In the genomic region with DNA sequence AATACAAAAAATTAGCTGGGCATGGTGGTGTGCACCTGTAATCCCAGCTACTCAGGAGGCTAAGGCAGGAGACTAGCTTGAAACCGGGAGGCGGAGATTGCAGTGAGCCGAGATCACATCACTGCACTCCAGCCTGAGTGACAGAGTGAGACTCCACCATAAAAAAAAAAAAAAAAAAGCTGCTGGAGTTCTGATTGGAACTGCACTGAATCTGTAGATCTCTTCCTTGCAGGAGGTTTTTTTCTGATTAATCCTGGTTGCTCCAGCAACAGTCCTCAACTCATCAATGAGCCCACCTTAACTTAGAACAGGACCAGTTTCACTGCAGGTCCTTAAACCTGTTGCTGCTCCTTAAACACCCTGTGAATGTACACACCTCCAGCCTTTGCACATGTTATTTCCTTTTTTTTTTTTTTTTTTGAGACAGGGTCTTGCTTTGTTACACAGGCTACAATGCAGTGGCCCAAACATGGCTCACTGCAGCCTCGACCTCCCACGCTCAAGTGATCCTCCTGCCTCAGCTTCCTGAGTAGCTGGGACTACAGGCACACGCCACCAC, we compare ENCODE assay signal across 9 cellular contexts. TPM values are rescaled to one million over a fixed set of nuclear protein-coding genes. Genes with fewer than 3 reads are reported as not detected.
DNase-seq lines count a peak whose midpoint lies in the region; ATAC-seq, FAIRE-seq and TF ChIP-seq lines count a peak whose summit lies in the region.
"Had no signal": no experiment of that assay in that cellular context is flagged by ENCODE, and none has a peak within 500 bp of the region (broad histone marks: within the 10 kb centered on the region; RNA-seq: fewer than 3 reads in every experiment).

No MANE protein-coding gene starts in this region.

- no TSS peak for BruUV-seq in HepG2 (replicated peaks; lab: Mats Ljungman, UMichigan)
- no TSS peak for BruUV-seq in PC-3 (replicated peaks; lab: Mats Ljungman, UMichigan)

- no peak for TF ChIP-seq RAD21 in HepG2 (CRISPR knock-in tag; IDR thresholded peaks at IDR 0.05)

- in situ Hi-C loops in HepG2 (cut with HindIII; ENCODE audit: extremely low pct_ligation_motif_present, low pct_unique_long_range_greater_than_20kb), result no loop called here
- in situ Hi-C loops in G401 (cut with HindIII; ENCODE audit: low sequenced_read_pairs), result no loop called here

- no peaks in the 10 kb centered on the region for H3K9me3 Mint-ChIP-seq in dendritic cell treated with granulocyte-macrophage colony-stimulating factor and Interleukin-4, amounts not matched to agents 40 ng/mL and 50 ng/mL, for 4 days
- H3K9me3 Mint-ChIP-seq in stimulated activated naive CD8-positive, alpha-beta T cell treated with anti-CD3 and anti-CD28 coated beads, Interleukin-15, amount 100 ng/mL, for 72 hours, result no peaks in the 10 kb centered on the region

- H3K27me3 ChIP-seq in HepG2 (ENCODE audit: control insufficient read depth in 1 of 2, insufficient read depth in 2 of 2, low read length in 2 of 2) (no peaks in the 10 kb centered on the region), right lobe of liver (no peaks in the 10 kb centered on the region), PC-3 (ENCODE audit: low read length) (no peaks in the 10 kb centered on the region)

- TF ChIP-seq EP300 in HepG2 (IDR thresholded peaks at IDR 0.05; ENCODE audit: low read depth in 2 of 2, low read length in 2 of 2) (no peak), HepG2 (CRISPR knock-in tag; IDR thresholded peaks at IDR 0.05; ENCODE audit: borderline replicate concordance) (no peak)

- H3K4me3 Mint-ChIP-seq in dendritic cell treated with granulocyte-macrophage colony-stimulating factor and Interleukin-4, amounts not matched to agents 40 ng/mL and 50 ng/mL, for 4 days, result peak overlapping the region; percentile 11
- H3K4me3 Mint-ChIP-seq in stimulated activated naive CD8-positive, alpha-beta T cell treated with anti-CD3 and anti-CD28 coated beads, Interleukin-15, amount 100 ng/mL, for 72 hours, result peak overlapping the region; percentile 92 to 96

- POLR2A ChIA-PET in HepG2 (lab: Yijun Ruan, JAX) (interaction anchor here (0.8 to 3.2 kb wide), 3 partner anchors 10 to 30 kb away, joined by 3 to 72 read pairs (median 62); a partner anchor contains a TSS), PC-3 (lab: Charles Lee; ENCODE audit: unreplicated experiment) (no interaction called here)

- peak overlapping the region; percentile 96 for H3K4me2 ChIP-seq in HepG2 (ENCODE audit: low read depth, low read length)
- H3K4me2 ChIP-seq in PC-3 (ENCODE audit: low read length), result peak overlapping the region; percentile 84; the same call in 1 of the 2 replicates

- DNase-seq in HepG2 (ENCODE audit: low spot score) (no peak), right lobe of liver (no peak), PC-3 (no peak), iPS-NIHi7 (ENCODE audit: extremely low spot score) (no peak), NCI-H748 treated with DMSO at 0.1 percent for 48 hours (lab: John Stamatoyannopoulos, UW) (no peak), G401 (ENCODE audit: low spot score) (no peak)
- no peak for DNase-seq in stimulated activated naive CD8-positive, alpha-beta T cell treated with anti-CD3 and anti-CD28 coated beads, Interleukin-15, amount 100 ng/mL, for 72 hours
- DNase-seq: NCI-H2029 had no signal

- H3K36me3 ChIP-seq in HepG2 (replicated peaks in 1 of 2; ENCODE audit: control insufficient read depth in 1 of 2, insufficient read depth in 2 of 2, low read length in 2 of 2) (no peaks in the 10 kb centered on the region), right lobe of liver (no peaks in the 10 kb centered on the region), PC-3 (ENCODE audit: low read depth, low read length) (no peaks in the 10 kb centered on the region)

- H3K9me3 ChIP-seq in HepG2 (ENCODE audit: low read length), result no peaks in the 10 kb centered on the region
- H3K9me3 ChIP-seq in right lobe of liver, result no peaks in the 10 kb centered on the region
- H3K9me3 ChIP-seq in PC-3 (ENCODE audit: low read length), result no peaks in the 10 kb centered on the region

- no peaks in the 10 kb centered on the region for H3F3A ChIP-seq in PC-3 (ENCODE audit: low read length, unreplicated experiment)

- H3K9ac ChIP-seq in HepG2 (ENCODE audit: insufficient read depth, low read depth, low read length) (no peak overlapping the region), PC-3 (ENCODE audit: low read length) (no peak overlapping the region)

- peaks cover 3% of the 10 kb centered on the region for H3K79me2 ChIP-seq in HepG2 (ENCODE audit: insufficient read depth, low read length)
- H3K79me2 ChIP-seq in PC-3 (ENCODE audit: low read length), result no peaks in the 10 kb centered on the region

- intact Hi-C loops in HepG2 (cut with micrococcal nuclease; ENCODE audit: unreplicated experiment), result no loop called here
- intact Hi-C loops in right lobe of liver (cut with DNase I), result no loop called here
- intact Hi-C loops in PC-3 (cut with micrococcal nuclease), result no loop called here
- intact Hi-C loops in dendritic cell treated with granulocyte-macrophage colony-stimulating factor and Interleukin-4, amounts not matched to agents 40 ng/mL and 50 ng/mL, for 4 days (cut with micrococcal nuclease), result no loop called here

- FAIRE-seq in HepG2 (lab: Jason Lieb, UNC), result no peak

- ATAC-seq in HepG2, result no peak
- ATAC-seq in right lobe of liver, result no peak
- ATAC-seq in PC-3, result no peak
- no peak for ATAC-seq in stimulated activated naive CD8-positive, alpha-beta T cell treated with anti-CD3 and anti-CD28 coated beads, Interleukin-15, amount 100 ng/mL, for 72 hours

- TF ChIP-seq POLR2A in HepG2 (IDR thresholded peaks at IDR 0.05; ENCODE audit: insufficient read depth in 1 of 2, low read depth in 2 of 2, low read length in 2 of 2) (no peak), right lobe of liver (IDR thresholded peaks at IDR 0.05) (no peak)

- H3K27me3 Mint-ChIP-seq in dendritic cell treated with granulocyte-macrophage colony-stimulating factor and Interleukin-4, amounts not matched to agents 40 ng/mL and 50 ng/mL, for 4 days, result no peaks in the 10 kb centered on the region
- H3K27me3 Mint-ChIP-seq in stimulated activated naive CD8-positive, alpha-beta T cell treated with anti-CD3 and anti-CD28 coated beads, Interleukin-15, amount 100 ng/mL, for 72 hours, result no peaks in the 10 kb centered on the region

- WGBS in HepG2 (ENCODE audit: low lambda C conversion rate), result 77% methylated on average over 6 of the region's 6 CpGs
- WGBS in right lobe of liver (ENCODE audit: insufficient coverage, low coverage, low lambda C conversion rate, missing lambda C conversion rate), result 79% methylated on average over 6 of the region's 6 CpGs

- TF ChIP-seq CTCF in HepG2 (CRISPR knock-in tag; IDR thresholded peaks at IDR 0.05) (no peak), right lobe of liver (IDR thresholded peaks at IDR 0.05) (no peak), PC-3 (conservative IDR thresholded peaks at IDR 0.05; ENCODE audit: low read depth, low read length) (no peak)

- no peak overlapping the region for H3K4me3 ChIP-seq in HepG2 (replicated peaks in 1 of 3; ENCODE audit: insufficient read depth in 1 of 3, low read depth in 2 of 3, low read length in 3 of 3)
- no peak overlapping the region for H3K4me3 ChIP-seq in right lobe of liver
- H3K4me3 ChIP-seq in PC-3 (ENCODE audit: low read length), result no peak overlapping the region

- H3K27ac ChIP-seq in HepG2 (ENCODE audit: extremely low read length, insufficient read depth, low read length), result no peak overlapping the region
- no peak overlapping the region for H3K27ac ChIP-seq in right lobe of liver
- H3K27ac ChIP-seq in PC-3 (ENCODE audit: low read length), result no peak overlapping the region

- H3K4me1 Mint-ChIP-seq in dendritic cell treated with granulocyte-macrophage colony-stimulating factor and Interleukin-4, amounts not matched to agents 40 ng/mL and 50 ng/mL, for 4 days (ENCODE audit: low read depth), result peaks cover 47% of the 10 kb centered on the region
- peaks cover 36% of the 10 kb centered on the region for H3K4me1 Mint-ChIP-seq in stimulated activated naive CD8-positive, alpha-beta T cell treated with anti-CD3 and anti-CD28 coated beads, Interleukin-15, amount 100 ng/mL, for 72 hours

- CTCF ChIA-PET in HepG2 (lab: Yijun Ruan, JAX; ENCODE audit: low intra/inter-chr PET ratio, low total read pairs), result no interaction called here
- CTCF ChIA-PET in PC-3 (lab: Charles Lee), result interaction anchor here (0.6 kb wide), 1 partner anchor 121 kb away, joined by 5 read pairs; no protein-coding TSS in a partner anchor

- H4K20me1 ChIP-seq in HepG2 (ENCODE audit: insufficient read depth, low read length) (no peaks in the 10 kb centered on the region), PC-3 (ENCODE audit: low read length) (no peaks in the 10 kb centered on the region)

- peak overlapping the region; percentile 95 for H3K27ac Mint-ChIP-seq in dendritic cell treated with granulocyte-macrophage colony-stimulating factor and Interleukin-4, amounts not matched to agents 40 ng/mL and 50 ng/mL, for 4 days
- no peak overlapping the region for H3K27ac Mint-ChIP-seq in stimulated activated naive CD8-positive, alpha-beta T cell treated with anti-CD3 and anti-CD28 coated beads, Interleukin-15, amount 100 ng/mL, for 72 hours

- H3K4me1 ChIP-seq in HepG2 (ENCODE audit: insufficient read depth, low read length) (peaks cover 42% of the 10 kb centered on the region), right lobe of liver (peaks cover 0 to 9% (median 0%) of the 10 kb centered on the region in 4 donors), PC-3 (ENCODE audit: insufficient read depth, low read length) (0 out of 2 replicates have a peak, but pooled peaks cover 6% of the 10 kb centered on the region)

- no peaks in the 10 kb centered on the region for H3K36me3 Mint-ChIP-seq in dendritic cell treated with granulocyte-macrophage colony-stimulating factor and Interleukin-4, amounts not matched to agents 40 ng/mL and 50 ng/mL, for 4 days (ENCODE audit: low read depth)

- H2AFZ ChIP-seq in HepG2 (ENCODE audit: low read length), result no peak overlapping the region
- H2AFZ ChIP-seq in PC-3 (ENCODE audit: low read length), result peak overlapping the region; percentile 79; the same call in 1 of the 2 replicates

- no peaks in the 10 kb centered on the region for H3K9me2 ChIP-seq in PC-3 (replicated peaks; ENCODE audit: low read length)

RNA-seq across cellular contexts. Expression of a gene that starts 1.6 kb away (rescaled TPM):
- total RNA-seq in HepG2 (2016; rRNA removed; fragmentation: Illumina TruSeq; extraction: Trizol), result 0.53 and 0.60 TPM in 2 replicates
- 0.18 TPM in 1 of 2 replicates, not detected in the other for total RNA-seq in HepG2 (2016; cell fraction: cytosol; rRNA removed; fragmentation: Illumina TruSeq; extraction: Trizol; ENCODE audit: low read depth)
- total RNA-seq in HepG2 (2016; cell fraction: insoluble cytoplasmic fraction; rRNA removed; fragmentation: Illumina TruSeq; extraction: Trizol), result 0.41 and 0.92 TPM in 2 replicates
- 0.09 and 0.28 TPM in 2 replicates for total RNA-seq in HepG2 (2016; cell fraction: membrane; rRNA removed; fragmentation: Illumina TruSeq; extraction: Trizol)
- total RNA-seq in HepG2 (2016; cell fraction: nucleus; rRNA removed; fragmentation: Illumina TruSeq; extraction: Trizol), result 0.37 and 1.4 TPM in 2 replicates
- 0.48 and 0.73 TPM in 2 replicates for polyA plus RNA-seq in HepG2 (2011; rRNA removed)
- 0.15 and 0.35 TPM in 2 replicates for polyA plus RNA-seq in HepG2 (2011; cell fraction: cytosol; rRNA removed)
- 0.88 and 1.5 TPM in 2 replicates for polyA plus RNA-seq in HepG2 (2011; cell fraction: nucleus; rRNA removed)
- polyA plus RNA-seq in HepG2 (2012), result 0.57 and 0.59 TPM in 2 replicates
- 0.10 TPM in 1 of 2 replicates, not detected in the other for polyA plus RNA-seq in HepG2 (2016; cell fraction: cytosol; fragmentation: Illumina TruSeq; extraction: Trizol; ENCODE audit: low read depth)
- polyA plus RNA-seq in HepG2 (2016; cell fraction: insoluble cytoplasmic fraction; fragmentation: Illumina TruSeq; extraction: Trizol; ENCODE audit: low read depth), result 0.72 and 1.5 TPM in 2 replicates
- polyA plus RNA-seq in HepG2 (2016; cell fraction: membrane; fragmentation: Illumina TruSeq; extraction: Trizol; ENCODE audit: low read depth), result 0.08 TPM in 1 of 2 replicates, not detected in the other
- 0.74 and 1.3 TPM in 2 replicates for polyA plus RNA-seq in HepG2 (2016; cell fraction: nucleus; fragmentation: Illumina TruSeq; extraction: Trizol; ENCODE audit: insufficient read depth, low read depth)
- polyA minus RNA-seq in HepG2 (2011; rRNA and poly(A)+ RNA removed; ENCODE audit: low replicate concordance), result 0.48 TPM in 1 of 2 replicates, not detected in the other
- not detected in 2 replicates for polyA minus RNA-seq in HepG2 (2011; cell fraction: cytosol; rRNA and poly(A)+ RNA removed)
- polyA minus RNA-seq in HepG2 (2011; cell fraction: nucleus; rRNA and poly(A)+ RNA removed), result 1.3 and 4.0 TPM in 2 replicates
- under 1 TPM in 3 of 6 experiments, not detected in 3; 0.12 to 0.13 (median 0.12) TPM for total RNA-seq in right lobe of liver
- 0.15 and 0.98 TPM in 2 replicates for total RNA-seq in PC-3 (2014; rRNA removed)
- 1.7 TPM in 1 of 2 replicates, not detected in the other for total RNA-seq in G401 (2014; rRNA removed; shearing (Covaris generic))

RNA-seq across cellular contexts. Expression of a gene that starts 10.0 kb away (rescaled TPM):
- total RNA-seq in HepG2 (2016; rRNA removed; fragmentation: Illumina TruSeq; extraction: Trizol) (218 and 277 TPM in 2 replicates), right lobe of liver (10 to 100 TPM; 16.6 to 95.9 (median 33.6) TPM), PC-3 (2014; rRNA removed) (110 and 114 TPM in 2 replicates)
- total RNA-seq in HepG2 (2016; cell fraction: cytosol; rRNA removed; fragmentation: Illumina TruSeq; extraction: Trizol; ENCODE audit: low read depth), result 24.5 and 29.0 TPM in 2 replicates
- total RNA-seq in HepG2 (2016; cell fraction: insoluble cytoplasmic fraction; rRNA removed; fragmentation: Illumina TruSeq; extraction: Trizol), result 218 and 232 TPM in 2 replicates
- total RNA-seq in HepG2 (2016; cell fraction: membrane; rRNA removed; fragmentation: Illumina TruSeq; extraction: Trizol), result 75.9 and 85.9 TPM in 2 replicates
- total RNA-seq in HepG2 (2016; cell fraction: nucleus; rRNA removed; fragmentation: Illumina TruSeq; extraction: Trizol), result 147 and 157 TPM in 2 replicates
- 111 and 143 TPM in 2 replicates for polyA plus RNA-seq in HepG2 (2011; rRNA removed)
- polyA plus RNA-seq in HepG2 (2011; cell fraction: cytosol; rRNA removed), result 98.4 and 118 TPM in 2 replicates
- 94.3 and 115 TPM in 2 replicates for polyA plus RNA-seq in HepG2 (2011; cell fraction: nucleus; rRNA removed)
- polyA plus RNA-seq in HepG2 (2012), result 93.3 and 115 TPM in 2 replicates
- polyA plus RNA-seq in HepG2 (2016; cell fraction: cytosol; fragmentation: Illumina TruSeq; extraction: Trizol; ENCODE audit: low read depth), result 12.6 and 14.2 TPM in 2 replicates
- 183 and 215 TPM in 2 replicates for polyA plus RNA-seq in HepG2 (2016; cell fraction: insoluble cytoplasmic fraction; fragmentation: Illumina TruSeq; extraction: Trizol; ENCODE audit: low read depth)
- 30.1 and 37.0 TPM in 2 replicates for polyA plus RNA-seq in HepG2 (2016; cell fraction: membrane; fragmentation: Illumina TruSeq; extraction: Trizol; ENCODE audit: low read depth)
- 178 and 193 TPM in 2 replicates for polyA plus RNA-seq in HepG2 (2016; cell fraction: nucleus; fragmentation: Illumina TruSeq; extraction: Trizol; ENCODE audit: insufficient read depth, low read depth)
- 364 TPM in 2 replicates for polyA minus RNA-seq in HepG2 (2011; rRNA and poly(A)+ RNA removed; ENCODE audit: low replicate concordance)
- 190 and 249 TPM in 2 replicates for polyA minus RNA-seq in HepG2 (2011; cell fraction: cytosol; rRNA and poly(A)+ RNA removed)
- 60.3 and 96.6 TPM in 2 replicates for polyA minus RNA-seq in HepG2 (2011; cell fraction: nucleus; rRNA and poly(A)+ RNA removed)
- 193 and 255 TPM in 2 replicates for total RNA-seq in G401 (2014; rRNA removed; shearing (Covaris generic))

RNA-seq across cellular contexts. Expression of a gene that starts 37.8 kb away (rescaled TPM):
- total RNA-seq in HepG2 (2016; rRNA removed; fragmentation: Illumina TruSeq; extraction: Trizol), result 161 and 170 TPM in 2 replicates
- 13.1 and 14.4 TPM in 2 replicates for total RNA-seq in HepG2 (2016; cell fraction: cytosol; rRNA removed; fragmentation: Illumina TruSeq; extraction: Trizol; ENCODE audit: low read depth)
- total RNA-seq in HepG2 (2016; cell fraction: insoluble cytoplasmic fraction; rRNA removed; fragmentation: Illumina TruSeq; extraction: Trizol), result 142 and 170 TPM in 2 replicates
- 61.3 and 66.7 TPM in 2 replicates for total RNA-seq in HepG2 (2016; cell fraction: membrane; rRNA removed; fragmentation: Illumina TruSeq; extraction: Trizol)
- total RNA-seq in HepG2 (2016; cell fraction: nucleus; rRNA removed; fragmentation: Illumina TruSeq; extraction: Trizol), result 95.4 and 98.2 TPM in 2 replicates
- polyA plus RNA-seq in HepG2 (2011; rRNA removed), result 97.2 and 105 TPM in 2 replicates
- 67.5 and 85.5 TPM in 2 replicates for polyA plus RNA-seq in HepG2 (2011; cell fraction: cytosol; rRNA removed)
- polyA plus RNA-seq in HepG2 (2011; cell fraction: nucleus; rRNA removed), result 104 and 124 TPM in 2 replicates
- polyA plus RNA-seq in HepG2 (2012), result 42.6 and 44.3 TPM in 2 replicates
- polyA plus RNA-seq in HepG2 (2016; cell fraction: cytosol; fragmentation: Illumina TruSeq; extraction: Trizol; ENCODE audit: low read depth), result 18.7 and 20.0 TPM in 2 replicates
- polyA plus RNA-seq in HepG2 (2016; cell fraction: insoluble cytoplasmic fraction; fragmentation: Illumina TruSeq; extraction: Trizol; ENCODE audit: low read depth), result 172 and 192 TPM in 2 replicates
- 49.0 TPM in 2 replicates for polyA plus RNA-seq in HepG2 (2016; cell fraction: membrane; fragmentation: Illumina TruSeq; extraction: Trizol; ENCODE audit: low read depth)
- polyA plus RNA-seq in HepG2 (2016; cell fraction: nucleus; fragmentation: Illumina TruSeq; extraction: Trizol; ENCODE audit: insufficient read depth, low read depth), result 178 and 180 TPM in 2 replicates
- polyA minus RNA-seq in HepG2 (2011; rRNA and poly(A)+ RNA removed; ENCODE audit: low replicate concordance), result 256 and 859 TPM in 2 replicates
- 126 and 130 TPM in 2 replicates for polyA minus RNA-seq in HepG2 (2011; cell fraction: cytosol; rRNA and poly(A)+ RNA removed)
- 93.4 and 142 TPM in 2 replicates for polyA minus RNA-seq in HepG2 (2011; cell fraction: nucleus; rRNA and poly(A)+ RNA removed)
- 10 to 100 TPM; 30.1 to 42.7 (median 33.0) TPM for total RNA-seq in right lobe of liver
- 75.4 and 91.6 TPM in 2 replicates for total RNA-seq in PC-3 (2014; rRNA removed)
- 55.4 and 76.7 TPM in 2 replicates for total RNA-seq in G401 (2014; rRNA removed; shearing (Covaris generic))
